8 cellular contexts compared by ENCODE assay signal in the genomic region with DNA sequence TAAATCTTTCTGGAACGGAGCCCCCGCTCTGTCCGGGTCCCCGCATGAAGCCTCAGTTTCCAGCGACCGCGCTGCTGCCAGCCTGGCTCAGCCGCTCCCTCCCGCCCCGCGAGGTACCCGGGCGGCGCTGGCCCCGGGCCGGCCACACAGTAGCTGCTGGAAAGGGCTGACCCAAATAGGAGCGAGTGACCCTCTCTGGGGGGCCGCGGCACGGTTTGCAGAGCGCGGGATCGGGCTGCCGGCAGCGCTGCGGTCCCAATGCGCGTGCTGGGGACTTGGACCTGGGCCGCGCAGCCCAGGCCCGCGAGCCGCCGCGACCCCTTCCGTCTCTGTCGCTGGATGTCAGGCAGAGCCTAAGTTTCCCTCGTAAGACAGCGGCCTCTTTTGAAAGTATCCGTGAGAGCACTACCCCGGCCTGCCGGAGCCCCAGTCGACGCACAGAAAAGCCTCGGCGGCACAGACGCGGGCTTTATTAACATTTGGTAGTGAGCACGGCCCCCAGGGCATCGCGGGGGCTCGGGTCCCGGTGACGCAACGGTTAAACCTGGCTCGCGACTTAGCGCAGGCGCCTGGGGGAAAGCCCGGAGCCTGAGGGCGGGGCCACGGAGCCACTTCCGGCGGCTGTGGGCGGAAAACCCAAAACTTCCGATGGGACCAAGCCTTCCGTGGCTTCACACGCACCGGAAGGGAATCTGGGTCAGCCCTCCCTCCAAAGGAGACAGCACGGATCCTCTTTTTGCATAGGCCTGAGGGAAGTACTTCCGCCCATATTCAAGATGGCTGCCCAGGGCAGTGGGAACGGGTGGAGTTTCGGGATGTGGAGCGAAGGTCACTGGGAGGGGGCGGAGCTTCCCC. TPM values are rescaled to one million over a fixed set of nuclear protein-coding genes. Genes with fewer than 3 reads are reported as not detected.
DNase-seq lines count a peak whose midpoint lies in the region; ATAC-seq and TF ChIP-seq lines count a peak whose summit lies in the region.

No MANE protein-coding gene starts in this region.

- TF ChIP-seq CTCF in esophagus muscularis mucosa (IDR thresholded peaks at IDR 0.05) = peak in 1 of 3 experiments; percentile 35

- TF ChIP-seq EP300 in esophagus muscularis mucosa (IDR thresholded peaks at IDR 0.05) = no peak

- ATAC-seq in GM21737 (IDR thresholded peaks at IDR 0.05; ENCODE audit: unreplicated experiment) = peak; percentile 57

- WGBS in esophagus muscularis mucosa = 1% methylated on average over 27 of the region's 75 CpGs

- H3K4me1 ChIP-seq in esophagus muscularis mucosa (peaks cover 34 to 37% (median 36%) of the 10 kb centered on the region in 4 donors), muscle layer of duodenum (ENCODE audit: control insufficient read depth in 1 of 2, insufficient read depth in 2 of 2, low read length in 2 of 2) (peaks cover 14 to 22% of the 10 kb centered on the region in 2 donors)

- intact Hi-C loops in esophagus muscularis mucosa (cut with DNase I) = loop anchor here (5.0 kb wide), 1 partner anchor 33 kb away; a partner anchor contains a TSS

- H3K27me3 ChIP-seq in esophagus muscularis mucosa (no peaks in the 10 kb centered on the region), muscle layer of duodenum (ENCODE audit: low read depth, low read length) (no peaks in the 10 kb centered on the region)

- peaks cover 2 to 30% (median 28%) of the 10 kb centered on the region in 4 donors for H3K36me3 ChIP-seq in esophagus muscularis mucosa
- peaks cover 13% of the 10 kb centered on the region in 2 donors for H3K36me3 ChIP-seq in muscle layer of duodenum (ENCODE audit: control insufficient read depth in 1 of 2, insufficient read depth in 2 of 2, low read length in 2 of 2)

- DNase-seq in DMS79 treated with DMSO at 0.1 percent for 48 hours (lab: John Stamatoyannopoulos, UW) = peak; percentile 97
- DNase-seq in KG1 (lab: John Stamatoyannopoulos, UW) = peak; percentile 99
- peak; percentile 99 for DNase-seq in activated T-cell treated with anti-CD3 and anti-CD28 coated beads, Interleukin-2, amount 50 U/mL, for 48 hours
- DNase-seq in esophagus muscularis mucosa (ENCODE audit: extremely low spot score) = peak; percentile 99
- DNase-seq in stimulated activated CD8-positive, alpha-beta memory T cell treated with anti-CD3 and anti-CD28 coated beads, Interleukin-7, amount 100 ng/mL, for 24 hours (ENCODE audit: low read depth) = peak; percentile 97

- peak overlapping the region; percentile 70 to 81 (median 78) for H3K4me3 ChIP-seq in esophagus muscularis mucosa
- H3K4me3 ChIP-seq in muscle layer of duodenum (ENCODE audit: low read depth in 1 of 2, low read length in 2 of 2) = peak overlapping the region; percentile 71 to 88

- peak; percentile 4 for TF ChIP-seq POLR2A in esophagus muscularis mucosa (IDR thresholded peaks at IDR 0.05; ENCODE audit: low read depth)

- peak overlapping the region; percentile 91 to 98 (median 96) for H3K27ac ChIP-seq in esophagus muscularis mucosa (replicated peaks in 1 of 4)
- H3K27ac ChIP-seq in muscle layer of duodenum (ENCODE audit: low read length) = peak overlapping the region; percentile 98

- H3K9me3 ChIP-seq in esophagus muscularis mucosa (no peaks in the 10 kb centered on the region), muscle layer of duodenum (ENCODE audit: control insufficient read depth in 1 of 2, low read length in 2 of 2) (no peaks in the 10 kb centered on the region)

TF ChIP-seq in PFSK-1, 5 proteins besides CTCF, POLR2A, EP300 and RAD21:
- TF ChIP-seq SIN3A (IDR thresholded peaks at IDR 0.05; ENCODE audit: borderline replicate concordance, insufficient read depth, low read length) (peak; percentile 92), FOXP2 (optimal IDR thresholded peaks at IDR 0.05; ENCODE audit: borderline replicate concordance, extremely low read depth, extremely low read length, insufficient read depth) (no peak), POLR2AphosphoS5 (IDR thresholded peaks at IDR 0.05; ENCODE audit: low read depth, low read length) (peak; percentile 9; the same call in 1 of the 2 replicates), TAF1 (IDR thresholded peaks at IDR 0.05; ENCODE audit: borderline replicate concordance, insufficient read depth, low read length) (peak; percentile 81; the same call in 1 of the 2 replicates)
- TF ChIP-seq, protein P1, sequence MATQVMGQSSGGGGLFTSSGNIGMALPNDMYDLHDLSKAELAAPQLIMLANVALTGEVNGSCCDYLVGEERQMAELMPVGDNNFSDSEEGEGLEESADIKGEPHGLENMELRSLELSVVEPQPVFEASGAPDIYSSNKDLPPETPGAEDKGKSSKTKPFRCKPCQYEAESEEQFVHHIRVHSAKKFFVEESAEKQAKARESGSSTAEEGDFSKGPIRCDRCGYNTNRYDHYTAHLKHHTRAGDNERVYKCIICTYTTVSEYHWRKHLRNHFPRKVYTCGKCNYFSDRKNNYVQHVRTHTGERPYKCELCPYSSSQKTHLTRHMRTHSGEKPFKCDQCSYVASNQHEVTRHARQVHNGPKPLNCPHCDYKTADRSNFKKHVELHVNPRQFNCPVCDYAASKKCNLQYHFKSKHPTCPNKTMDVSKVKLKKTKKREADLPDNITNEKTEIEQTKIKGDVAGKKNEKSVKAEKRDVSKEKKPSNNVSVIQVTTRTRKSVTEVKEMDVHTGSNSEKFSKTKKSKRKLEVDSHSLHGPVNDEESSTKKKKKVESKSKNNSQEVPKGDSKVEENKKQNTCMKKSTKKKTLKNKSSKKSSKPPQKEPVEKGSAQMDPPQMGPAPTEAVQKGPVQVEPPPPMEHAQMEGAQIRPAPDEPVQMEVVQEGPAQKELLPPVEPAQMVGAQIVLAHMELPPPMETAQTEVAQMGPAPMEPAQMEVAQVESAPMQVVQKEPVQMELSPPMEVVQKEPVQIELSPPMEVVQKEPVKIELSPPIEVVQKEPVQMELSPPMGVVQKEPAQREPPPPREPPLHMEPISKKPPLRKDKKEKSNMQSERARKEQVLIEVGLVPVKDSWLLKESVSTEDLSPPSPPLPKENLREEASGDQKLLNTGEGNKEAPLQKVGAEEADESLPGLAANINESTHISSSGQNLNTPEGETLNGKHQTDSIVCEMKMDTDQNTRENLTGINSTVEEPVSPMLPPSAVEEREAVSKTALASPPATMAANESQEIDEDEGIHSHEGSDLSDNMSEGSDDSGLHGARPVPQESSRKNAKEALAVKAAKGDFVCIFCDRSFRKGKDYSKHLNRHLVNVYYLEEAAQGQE (IDR thresholded peaks at IDR 0.05; ENCODE audit: insufficient read depth in 1 of 2, low read depth in 2 of 2, low read length in 2 of 2) = 0 out of 4 replicates have a peak, but pooled peaks of 1 of the 2 experiments have one; percentile 6
TF ChIP-seq in PFSK-1: peak in this region for 4.

RNA-seq across cellular contexts. Expression of a gene that starts 14.9 kb away (rescaled TPM):
- polyA plus RNA-seq in PFSK-1 (2012; ENCODE audit: insufficient read length, low read depth) = 98.4 TPM
- 100 to 1,000 TPM in 3 of 4 donors, 10 to 100 TPM in 1; 99.3 to 138 (median 122) TPM for total RNA-seq in esophagus muscularis mucosa

RNA-seq across cellular contexts. Expression of a gene that starts 16.0 kb away (rescaled TPM):
- 47.8 TPM for polyA plus RNA-seq in PFSK-1 (2012; ENCODE audit: insufficient read length, low read depth)
- total RNA-seq in esophagus muscularis mucosa = 10 to 100 TPM; 20.9 to 36.1 (median 25.4) TPM

RNA-seq across cellular contexts. Expression of a gene that starts 18.3 kb away (rescaled TPM):
- 36.6 TPM for polyA plus RNA-seq in PFSK-1 (2012; ENCODE audit: insufficient read length, low read depth)
- 10 to 100 TPM; 18.9 to 36.5 (median 25.3) TPM for total RNA-seq in esophagus muscularis mucosa

RNA-seq across cellular contexts. Expression of a gene that starts 21.5 kb away (rescaled TPM):
- not detected for polyA plus RNA-seq in PFSK-1 (2012; ENCODE audit: insufficient read length, low read depth)
- total RNA-seq in esophagus muscularis mucosa = not detected

RNA-seq across cellular contexts. Expression of a gene that starts 22.9 kb away (rescaled TPM):
- polyA plus RNA-seq in PFSK-1 (2012; ENCODE audit: insufficient read length, low read depth) = 317 TPM
- 10 to 100 TPM; 50.4 to 92.9 (median 79.8) TPM for total RNA-seq in esophagus muscularis mucosa

Comparison
In these comparisons a context has a peak if more than half of its experiments do, and no peak if none do; other contexts are left out.
1. Peak in every context shown above with its lines: DNase-seq, ATAC-seq, H3K4me3 ChIP-seq and H3K27ac ChIP-seq.